ENCODE assay signal across 13 cellular contexts in genomic region chr3:41581700-41582099, GRCh38.
DNase-seq lines count a peak whose midpoint lies in the region; ATAC-seq and TF ChIP-seq lines count a peak whose summit lies in the region.
"Had no signal": no experiment of that assay in that cellular context is flagged by ENCODE, and none has a peak within 500 bp of the region (broad histone marks: within the 10 kb centered on the region; RNA-seq: fewer than 3 reads in every experiment).

No MANE protein-coding gene starts in this region.

- no peaks in the 10 kb centered on the region for H3K4me1 ChIP-seq in esophagus squamous epithelium
- H3K4me1 ChIP-seq in right cardiac atrium (ENCODE audit: control insufficient read depth, insufficient read depth, low read length) = no peaks in the 10 kb centered on the region

- TF ChIP-seq CTCF in esophagus squamous epithelium (IDR thresholded peaks at IDR 0.05) = no peak
- no peak for TF ChIP-seq CTCF in dorsolateral prefrontal cortex (IDR thresholded peaks at IDR 0.05 in 54 of 56, conservative IDR thresholded peaks at IDR 0.05 in 2 of 56; ENCODE audit: low read depth in 1 of 56, partially characterized antibody in 56 of 56)

- ATAC-seq in GM18508 (IDR thresholded peaks at IDR 0.05; ENCODE audit: insufficient read depth, unreplicated experiment) (peak; percentile 99), GM21390 (IDR thresholded peaks at IDR 0.05; ENCODE audit: unreplicated experiment) (peak; percentile 100), HG03095 (IDR thresholded peaks at IDR 0.05; ENCODE audit: unreplicated experiment) (peak; percentile 93), right cardiac atrium (no peak)

- no peaks in the 10 kb centered on the region for H3K9me3 Mint-ChIP-seq in activated naive CD4-positive, alpha-beta T cell treated with anti-CD3 and anti-CD28 coated beads for 36 hours

- H3K4me3 Mint-ChIP-seq in activated naive CD4-positive, alpha-beta T cell treated with anti-CD3 and anti-CD28 coated beads for 36 hours = no peak overlapping the region
- H3K4me3 Mint-ChIP-seq: CD4-positive, alpha-beta memory T cell had no signal

- no peak overlapping the region for H3K27ac Mint-ChIP-seq in activated naive CD4-positive, alpha-beta T cell treated with anti-CD3 and anti-CD28 coated beads for 36 hours
- H3K27ac Mint-ChIP-seq: CD4-positive, alpha-beta memory T cell had no signal

- no peak overlapping the region for H3K4me3 ChIP-seq in esophagus squamous epithelium
- H3K4me3 ChIP-seq in dorsolateral prefrontal cortex = no peak overlapping the region
- H3K4me3 ChIP-seq in right cardiac atrium (ENCODE audit: low read length) = no peak overlapping the region

- no peaks in the 10 kb centered on the region for H3K27me3 Mint-ChIP-seq in activated naive CD4-positive, alpha-beta T cell treated with anti-CD3 and anti-CD28 coated beads for 36 hours (ENCODE audit: low read depth)
- H3K27me3 Mint-ChIP-seq: CD4-positive, alpha-beta memory T cell had no signal

- H3K36me3 ChIP-seq in esophagus squamous epithelium = no peaks in the 10 kb centered on the region
- H3K36me3 ChIP-seq: neutrophil had no signal

- intact Hi-C loops in activated naive CD4-positive, alpha-beta T cell treated with anti-CD3 and anti-CD28 coated beads for 36 hours (cut with micrococcal nuclease) = no loop called here
- intact Hi-C loops in esophagus squamous epithelium (cut with DNase I) (no loop called here), dorsolateral prefrontal cortex (cut with DNase I) (no loop called here), right cardiac atrium (cut with DNase I) (no loop called here)

- H3K27ac ChIP-seq in esophagus squamous epithelium (no peak overlapping the region), dorsolateral prefrontal cortex (no peak overlapping the region), right cardiac atrium (ENCODE audit: low read length) (no peak overlapping the region)
- H3K27ac ChIP-seq: neutrophil had no signal

- no peak for TF ChIP-seq POLR2A in esophagus squamous epithelium (IDR thresholded peaks at IDR 0.05)

- DNase-seq in OCI-M1 (lab: John Stamatoyannopoulos, UW) (peak; percentile 22), esophagus squamous epithelium (lab: John Stamatoyannopoulos, UW) (no peak), dorsolateral prefrontal cortex (no peak), right cardiac atrium (no peak)
- DNase-seq in activated naive CD4-positive, alpha-beta T cell treated with anti-CD3 and anti-CD28 coated beads for 36 hours = no peak
- DNase-seq: activated CD4-positive, alpha-beta T cell treated with anti-CD3 and anti-CD28 coated beads for 1 hour; CD4-positive, alpha-beta memory T cell; NCI-H1105; trophoblast cell had no signal

- peaks cover 2% of the 10 kb centered on the region for H3K36me3 Mint-ChIP-seq in activated naive CD4-positive, alpha-beta T cell treated with anti-CD3 and anti-CD28 coated beads for 36 hours (ENCODE audit: low read depth)

- H3K9me3 ChIP-seq in esophagus squamous epithelium = no peaks in the 10 kb centered on the region
- H3K9me3 ChIP-seq in right cardiac atrium (ENCODE audit: control insufficient read depth, low read length) = no peaks in the 10 kb centered on the region
- H3K9me3 ChIP-seq: neutrophil had no signal

- peaks cover 3% of the 10 kb centered on the region for H3K4me1 Mint-ChIP-seq in activated naive CD4-positive, alpha-beta T cell treated with anti-CD3 and anti-CD28 coated beads for 36 hours (ENCODE audit: low read depth)

- H3K27me3 ChIP-seq in esophagus squamous epithelium (no peaks in the 10 kb centered on the region), dorsolateral prefrontal cortex (no peaks in the 10 kb centered on the region), right cardiac atrium (ENCODE audit: control insufficient read depth, insufficient read depth) (no peaks in the 10 kb centered on the region)
- H3K27me3 ChIP-seq: neutrophil had no signal

- 73 to 77% methylated on average over 4 of the region's 4 CpGs for WGBS in esophagus squamous epithelium, 2 donors
- WGBS in right cardiac atrium = 90% methylated on average over 4 of the region's 4 CpGs

- CTCF ChIA-PET in activated naive CD4-positive, alpha-beta T cell treated with anti-CD3 and anti-CD28 coated beads for 36 hours (lab: Charles Lee) = no interaction called here

Comparison
In these comparisons a context has a peak if more than half of its experiments do, and no peak if none do; other contexts are left out.
1. ATAC-seq: peak in GM18508 (single experiment), GM21390 (single experiment) and HG03095 (single experiment); none in right cardiac atrium (0 of 2).